In genomic region chr2:219526320-219527075, GRCh38 we compare ENCODE assay signal across 1 cellular context.
TF ChIP-seq lines count a peak whose summit lies in the region.

No MANE protein-coding gene starts in this region.

TF ChIP-seq in SK-N-SH, 30 proteins besides CTCF, POLR2A, EP300 and RAD21:
- TF ChIP-seq GATA2 (CRISPR knock-in tag; IDR thresholded peaks at IDR 0.05): peak; percentile 60
- TF ChIP-seq TAF1 (IDR thresholded peaks at IDR 0.05; ENCODE audit: borderline replicate concordance, low read depth, low read length): no peak
